In genomic region chr6:100344761-100345160, GRCh38 we compare ENCODE assay signal across 19 cellular contexts.
A peak's percentile ranks its signal among the peaks of the same experiment; 100 is the strongest.
DNase-seq lines count a peak whose midpoint lies in the region; ATAC-seq, FAIRE-seq and TF ChIP-seq lines count a peak whose summit lies in the region.
"Had no signal": no experiment of that assay in that cellular context is flagged by ENCODE, and none has a peak within 500 bp of the region (broad histone marks: within the 10 kb centered on the region; RNA-seq: fewer than 3 reads in every experiment).

No MANE protein-coding gene starts in this region.

- H3K27me3 ChIP-seq in astrocyte (ENCODE audit: insufficient read depth, low read length) (no peaks in the 10 kb centered on the region), mesenchymal stem cell (ENCODE audit: control insufficient read depth in 1 of 2, insufficient read depth in 1 of 2, low read length in 2 of 2) (no peaks in the 10 kb centered on the region), MM.1S (replicated peaks; ENCODE audit: insufficient read depth, low read length) (no peaks in the 10 kb centered on the region)
- H3K27me3 ChIP-seq: right lobe of liver, uterus had no signal

- H3K27ac ChIP-seq in astrocyte (ENCODE audit: low read depth, low read length) (peak overlapping the region; percentile 45), mesenchymal stem cell (ENCODE audit: low read length, poor library complexity, severe bottlenecking) (no peak overlapping the region), caudate nucleus (ENCODE audit: low read depth, low read length) (no peak overlapping the region), MM.1S (ENCODE audit: low read length) (no peak overlapping the region)
- H3K27ac ChIP-seq: right lobe of liver, uterus, VCaP had no signal

- H2AK5ac ChIP-seq in mesenchymal stem cell (ENCODE audit: low read length, severe bottlenecking), result no peak overlapping the region

- H4K20me1 ChIP-seq in astrocyte (ENCODE audit: insufficient read depth, low read length) (no peaks in the 10 kb centered on the region), MM.1S (ENCODE audit: insufficient read depth, low read length) (no peaks in the 10 kb centered on the region)

- DNase-seq in AG10803 (ENCODE audit: low read depth), result peak; percentile 58
- DNase-seq in LHCN-M2 (ENCODE audit: low read depth), result peak; percentile 88
- DNase-seq in astrocyte (ENCODE audit: low read depth), result peak; percentile 80
- DNase-seq in mesenchymal stem cell, result peak; percentile 20
- no peak for DNase-seq in stimulated activated CD4-positive, alpha-beta T cell treated with anti-CD3 and anti-CD28 coated beads, Interleukin-2, amount 100 ng/mL, for 48 hours
- DNase-seq in caudate nucleus (lab: John Stamatoyannopoulos, UW), result no peak
- no peak for DNase-seq in MM.1S
- DNase-seq: activated CD4-positive, alpha-beta memory T cell treated with anti-CD3 and anti-CD28 coated beads for 36 hours; activated T-cell treated with anti-CD3 and anti-CD28 coated beads, Interleukin-2, amount 50 U/mL, for 24 hours; CD8-positive, alpha-beta T cell; DMS79; effector CD4-positive, alpha-beta T cell; KBM-7; NCI-H1105 treated with DMSO at 0.1 percent for 48 hours; right lobe of liver; stimulated activated CD4-positive, alpha-beta T cell treated with anti-CD3 and anti-CD28 coated beads, Interleukin-1b, Interleukin-23, amount 100 ng/mL, for 48 hours; uterus had no signal

- no peak overlapping the region for H3K14ac ChIP-seq in mesenchymal stem cell (ENCODE audit: low read length in 2 of 2)

- H2BK15ac ChIP-seq in mesenchymal stem cell (ENCODE audit: low read depth, poor library complexity, severe bottlenecking), result no peak overlapping the region

- peak; percentile 78 for FAIRE-seq in astrocyte (lab: Jason Lieb, UNC)

- no peak overlapping the region for H2BK12ac ChIP-seq in mesenchymal stem cell (ENCODE audit: low read length in 2 of 2)

- no peak overlapping the region for H3K27ac Mint-ChIP-seq in astrocyte (ENCODE audit: unreplicated experiment)
- H3K27ac Mint-ChIP-seq: activated CD4-positive, alpha-beta memory T cell treated with anti-CD3 and anti-CD28 coated beads for 36 hours; activated T-cell treated with anti-CD3 and anti-CD28 coated beads, Interleukin-2, amount 50 U/mL, for 24 hours; CD8-positive, alpha-beta T cell had no signal

- no peak for ATAC-seq in HG02588 (IDR thresholded peaks at IDR 0.05; ENCODE audit: unreplicated experiment)
- ATAC-seq: CD8-positive, alpha-beta T cell; right lobe of liver had no signal

- no peaks in the 10 kb centered on the region for H3K79me1 ChIP-seq in mesenchymal stem cell (replicated peaks; ENCODE audit: low read length, poor library complexity, severe bottlenecking)

- peak overlapping the region; percentile 24 for H3K4me2 ChIP-seq in astrocyte (ENCODE audit: low read length)
- H3K4me2 ChIP-seq in mesenchymal stem cell (ENCODE audit: low read length, poor library complexity, severe bottlenecking), result no peak overlapping the region
- H3K4me2 ChIP-seq in MM.1S (ENCODE audit: low read depth, low read length), result no peak overlapping the region

- H3F3A ChIP-seq in MM.1S (ENCODE audit: insufficient read depth, low read length), result no peaks in the 10 kb centered on the region

- H3K4me1 Mint-ChIP-seq in astrocyte (ENCODE audit: low read depth, unreplicated experiment), result peaks cover 47% of the 10 kb centered on the region

- no peak overlapping the region for H2BK5ac ChIP-seq in mesenchymal stem cell (ENCODE audit: low read depth, low read length, poor library complexity, severe bottlenecking)

- H3K23ac ChIP-seq in mesenchymal stem cell (ENCODE audit: low read length in 2 of 2), result no peak overlapping the region

- H3K9me2 ChIP-seq in MM.1S (replicated peaks; ENCODE audit: insufficient read depth, low read length), result no peaks in the 10 kb centered on the region

- H3K79me2 ChIP-seq in astrocyte (ENCODE audit: insufficient read depth, low read length) (no peaks in the 10 kb centered on the region), MM.1S (ENCODE audit: low read length) (no peaks in the 10 kb centered on the region)

- H3K18ac ChIP-seq in mesenchymal stem cell (ENCODE audit: low read depth in 1 of 2, low read length in 2 of 2), result no peak overlapping the region

- H4K91ac ChIP-seq in mesenchymal stem cell (ENCODE audit: low read length), result no peak overlapping the region

- no peak overlapping the region for H4K8ac ChIP-seq in mesenchymal stem cell (ENCODE audit: low read length)

- 84% methylated on average over 4 of the region's 4 CpGs for WGBS in mesenchymal stem cell

- TF ChIP-seq CTCF in AG10803 (conservative IDR thresholded peaks at IDR 0.05; ENCODE audit: low read length) (no peak), astrocyte (IDR thresholded peaks at IDR 0.05; ENCODE audit: insufficient read depth, low read depth, low read length) (no peak), MM.1S (IDR thresholded peaks at IDR 0.05; ENCODE audit: low read length) (no peak)

- H2AFZ ChIP-seq in astrocyte (ENCODE audit: low read depth, low read length) (no peak overlapping the region), mesenchymal stem cell (ENCODE audit: low read depth, low read length) (no peak overlapping the region), MM.1S (ENCODE audit: low read length) (no peak overlapping the region)

- H3K9me3 ChIP-seq in astrocyte (ENCODE audit: insufficient read depth, low read depth, low read length) (no peaks in the 10 kb centered on the region), mesenchymal stem cell (ENCODE audit: control insufficient read depth, low read length) (no peaks in the 10 kb centered on the region), MM.1S (replicated peaks; ENCODE audit: insufficient read depth, low read length) (no peaks in the 10 kb centered on the region)
- H3K9me3 ChIP-seq: right lobe of liver, uterus had no signal

- H2BK120ac ChIP-seq in mesenchymal stem cell (ENCODE audit: low read depth, low read length), result no peak overlapping the region

- no peaks in the 10 kb centered on the region for H3K36me3 ChIP-seq in astrocyte (ENCODE audit: insufficient read depth, low read length)
- H3K36me3 ChIP-seq in mesenchymal stem cell (ENCODE audit: control insufficient read depth in 1 of 2, insufficient read depth in 2 of 2, low read depth in 1 of 2, low read length in 2 of 2), result no peaks in the 10 kb centered on the region
- no peaks in the 10 kb centered on the region for H3K36me3 ChIP-seq in MM.1S (replicated peaks; ENCODE audit: insufficient read depth, low read length)
- H3K36me3 ChIP-seq: right lobe of liver, uterus had no signal

- no peaks in the 10 kb centered on the region for H3K9me3 Mint-ChIP-seq in astrocyte (ENCODE audit: unreplicated experiment)
- H3K9me3 Mint-ChIP-seq: activated CD4-positive, alpha-beta memory T cell treated with anti-CD3 and anti-CD28 coated beads for 36 hours had no signal

- H3K4me1 ChIP-seq in astrocyte (ENCODE audit: insufficient read depth, low read length) (peaks cover 51% of the 10 kb centered on the region), mesenchymal stem cell (ENCODE audit: control insufficient read depth, insufficient read depth, low read depth, low read length) (peaks cover 1% of the 10 kb centered on the region), MM.1S (ENCODE audit: low read length) (no peaks in the 10 kb centered on the region)
- H3K4me1 ChIP-seq: right lobe of liver, uterus had no signal

- H3K9ac ChIP-seq in astrocyte (ENCODE audit: low read length) (no peak overlapping the region), mesenchymal stem cell (ENCODE audit: low read length) (no peak overlapping the region), MM.1S (ENCODE audit: low read length) (no peak overlapping the region)

- no peaks in the 10 kb centered on the region for H3K36me3 Mint-ChIP-seq in astrocyte (ENCODE audit: low read depth, unreplicated experiment)
- H3K36me3 Mint-ChIP-seq: activated CD4-positive, alpha-beta memory T cell treated with anti-CD3 and anti-CD28 coated beads for 36 hours; CD8-positive, alpha-beta T cell had no signal

- no peaks in the 10 kb centered on the region for H3K27me3 Mint-ChIP-seq in astrocyte (ENCODE audit: low read depth, unreplicated experiment)

- H3K4ac ChIP-seq in mesenchymal stem cell (ENCODE audit: low read depth in 1 of 2, low read length in 2 of 2), result no peak overlapping the region

- no peak overlapping the region for H3K4me3 Mint-ChIP-seq in astrocyte (ENCODE audit: unreplicated experiment)
- H3K4me3 Mint-ChIP-seq: activated CD4-positive, alpha-beta memory T cell treated with anti-CD3 and anti-CD28 coated beads for 36 hours; activated T-cell treated with anti-CD3 and anti-CD28 coated beads, Interleukin-2, amount 50 U/mL, for 24 hours; CD8-positive, alpha-beta T cell had no signal

- no peak overlapping the region for H3K4me3 ChIP-seq in AG10803 (ENCODE audit: low read length)
- H3K4me3 ChIP-seq in astrocyte (ENCODE audit: insufficient read depth, low read depth, low read length), result no peak overlapping the region
- H3K4me3 ChIP-seq in mesenchymal stem cell (ENCODE audit: insufficient read depth in 1 of 2, low read depth in 1 of 2, low read length in 2 of 2), result no peak overlapping the region
- H3K4me3 ChIP-seq in MM.1S (ENCODE audit: low read length), result no peak overlapping the region
- H3K4me3 ChIP-seq: right lobe of liver, uterus had no signal

Comparison
In these comparisons a context has a peak if more than half of its experiments do, and no peak if none do; other contexts are left out.
1. DNase-seq: peak in AG10803 (single experiment), LHCN-M2 (single experiment), astrocyte (single experiment) and mesenchymal stem cell (single experiment); none in stimulated activated CD4-positive, alpha-beta T cell treated with anti-CD3 and anti-CD28 coated beads, Interleukin-2, amount 100 ng/mL, for 48 hours (0 of 2), caudate nucleus (0 of 61) and MM.1S (single experiment).